ENCODE assay signal across 18 cellular contexts in the genomic region with DNA sequence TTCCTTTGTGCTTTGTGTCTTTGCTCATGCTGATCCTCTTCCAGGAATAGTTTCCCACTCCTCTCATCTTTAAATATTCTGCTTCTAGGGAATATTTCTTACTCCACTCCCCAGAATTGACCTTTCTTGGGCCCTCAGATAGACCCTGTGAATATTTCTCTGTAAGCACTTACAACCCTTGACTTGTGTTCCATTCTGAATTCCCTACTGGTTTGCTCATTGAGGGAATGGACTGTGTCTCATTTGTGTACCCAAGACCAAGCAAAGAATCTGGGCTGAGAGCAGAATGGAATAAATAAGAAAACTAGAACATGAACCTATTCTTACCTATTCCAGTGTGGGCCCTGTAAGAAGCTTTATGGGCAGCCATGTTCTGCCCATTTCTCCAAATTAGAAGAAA.
A peak's percentile ranks its signal among the peaks of the same experiment; 100 is the strongest.
DNase-seq lines count a peak whose midpoint lies in the region; FAIRE-seq and TF ChIP-seq lines count a peak whose summit lies in the region.
"Had no signal": no experiment of that assay in that cellular context is flagged by ENCODE, and none has a peak within 500 bp of the region (broad histone marks: within the 10 kb centered on the region; RNA-seq: fewer than 3 reads in every experiment).

No MANE protein-coding gene starts in this region.

- CTCF ChIA-PET in MCF 10A (lab: Yijun Ruan, JAX) (no interaction called here), endothelial cell of umbilical vein (lab: Charles Lee) (interaction anchor here (1.5 to 2.3 kb wide), 6 partner anchors 17 to 400 kb away, joined by 4 to 16 read pairs (median 9); no protein-coding TSS in a partner anchor)

- FAIRE-seq in endothelial cell of umbilical vein (lab: Jason Lieb, UNC) (no peak), D721Med (lab: Jason Lieb, UNC) (no peak)
- FAIRE-seq: GM12891 had no signal

- TF ChIP-seq RAD21 in neural cell (conservative IDR thresholded peaks at IDR 0.05), result no peak

- intact Hi-C loops in breast epithelium (cut with DNase I; ENCODE audit: low total_unique reads) (no loop called here), MCF 10A (cut with micrococcal nuclease) (no loop called here), endothelial cell of umbilical vein (cut with micrococcal nuclease) (no loop called here), uterus (cut with DNase I; ENCODE audit: low total_unique reads) (no loop called here)

- no peak for DNase-seq in breast epithelium (ENCODE audit: low spot score in 2 of 2)
- DNase-seq in MCF 10A (ENCODE audit: unreplicated experiment), result no peak
- no peak for DNase-seq in endothelial cell of umbilical vein (ENCODE audit: low read depth, low spot score)
- DNase-seq in uterus, result no peak
- DNase-seq in D721Med (ENCODE audit: insufficient read length, low spot score), result no peak
- no peak for DNase-seq in globus pallidus (ENCODE audit: low spot score)
- no peak for DNase-seq in dermis blood vessel endothelial cell
- DNase-seq: activated naive CD8-positive, alpha-beta T cell treated with anti-CD3 and anti-CD28 coated beads, Interleukin-2, amount 10 ng/mL, durations not matched to agents 7 days and 5 days; activated T-cell treated with anti-CD3 and anti-CD28 coated beads, Interleukin-2, amount 50 U/mL, for 4 hours; CD4-positive, CD25-positive, alpha-beta regulatory T cell; heart right ventricle; left cardiac atrium; MG63; naive thymus-derived CD4-positive, alpha-beta T cell; NCI-H187; NCI-H524 treated with DMSO at 0.1 percent for 48 hours had no signal

- H3K27me3 Mint-ChIP-seq in MCF 10A (ENCODE audit: insufficient read depth, unreplicated experiment), result no peaks in the 10 kb centered on the region
- H3K27me3 Mint-ChIP-seq: activated naive CD8-positive, alpha-beta T cell treated with anti-CD3 and anti-CD28 coated beads, Interleukin-2, amount 10 ng/mL, durations not matched to agents 7 days and 5 days; CD4-positive, CD25-positive, alpha-beta regulatory T cell; naive thymus-derived CD4-positive, alpha-beta T cell had no signal

- H3K4me3 Mint-ChIP-seq in MCF 10A (ENCODE audit: unreplicated experiment), result no peak overlapping the region
- H3K4me3 Mint-ChIP-seq: activated naive CD8-positive, alpha-beta T cell treated with anti-CD3 and anti-CD28 coated beads, Interleukin-2, amount 10 ng/mL, durations not matched to agents 7 days and 5 days; activated T-cell treated with anti-CD3 and anti-CD28 coated beads, Interleukin-2, amount 50 U/mL, for 4 hours; CD4-positive, CD25-positive, alpha-beta regulatory T cell; naive thymus-derived CD4-positive, alpha-beta T cell had no signal

- H3F3A ChIP-seq in neural cell (ENCODE audit: insufficient read depth, low read length, poor library complexity, severe bottlenecking), result no peaks in the 10 kb centered on the region

- no peak overlapping the region for H3K9ac ChIP-seq in endothelial cell of umbilical vein (replicated peaks; ENCODE audit: extremely low read depth, insufficient read depth, low read length)
- H3K9ac ChIP-seq in neural cell (ENCODE audit: low read length), result no peak overlapping the region

- no TSS peak for BruUV-seq in MCF 10A (replicated peaks; lab: Mats Ljungman, UMichigan)
- no TSS peak for BruUV-seq in endothelial cell of umbilical vein (replicated peaks; lab: Mats Ljungman, UMichigan)

- H4K20me1 ChIP-seq in endothelial cell of umbilical vein (replicated peaks; ENCODE audit: control insufficient read depth, extremely low read depth, insufficient read depth, low read length), result no peaks in the 10 kb centered on the region
- no peaks in the 10 kb centered on the region for H4K20me1 ChIP-seq in neural cell (ENCODE audit: insufficient read depth)

- H3K27me3 ChIP-seq in breast epithelium (no peaks in the 10 kb centered on the region), endothelial cell of umbilical vein (ENCODE audit: control insufficient read depth in 2 of 2, insufficient read depth in 2 of 2, low read length in 2 of 2) (no peaks in the 10 kb centered on the region), neural cell (ENCODE audit: insufficient read depth, low read depth, low read length) (no peaks in the 10 kb centered on the region), uterus (no peaks in the 10 kb centered on the region)
- H3K27me3 ChIP-seq: heart right ventricle, MG63 had no signal

- H3K27ac ChIP-seq in breast epithelium (peak overlapping the region; percentile 79 to 84), endothelial cell of umbilical vein (ENCODE audit: insufficient read depth, low read depth, low read length) (no peak overlapping the region), neural cell (ENCODE audit: low read length) (peak overlapping the region; percentile 27), uterus (peak overlapping the region; percentile 36 to 59)

- H3K4me1 ChIP-seq in breast epithelium (peaks cover 0 to 23% of the 10 kb centered on the region in 2 donors), endothelial cell of umbilical vein (ENCODE audit: control insufficient read depth, extremely low read depth, insufficient read depth, low read length) (peaks cover 19% of the 10 kb centered on the region), uterus (no peaks in the 10 kb centered on the region)

- H3K9me1 ChIP-seq in endothelial cell of umbilical vein (replicated peaks; ENCODE audit: control insufficient read depth, extremely low read depth, insufficient read depth, low read length), result no peaks in the 10 kb centered on the region

- peaks cover 6% of the 10 kb centered on the region for H3K36me3 Mint-ChIP-seq in MCF 10A (ENCODE audit: insufficient read depth, unreplicated experiment)

- H3K79me2 ChIP-seq in endothelial cell of umbilical vein (ENCODE audit: control insufficient read depth, insufficient read depth, low read length) (no peaks in the 10 kb centered on the region), neural cell (replicated peaks; ENCODE audit: insufficient read depth, low read length) (no peaks in the 10 kb centered on the region)

- TF ChIP-seq POLR2A in breast epithelium (IDR thresholded peaks at IDR 0.05), result no peak
- no peak for TF ChIP-seq POLR2A in endothelial cell of umbilical vein (IDR thresholded peaks at IDR 0.05; ENCODE audit: low read depth, low read length)
- TF ChIP-seq POLR2A in uterus (IDR thresholded peaks at IDR 0.05), result no peak

- H3K36me3 ChIP-seq in breast epithelium, result no peaks in the 10 kb centered on the region
- no peaks in the 10 kb centered on the region for H3K36me3 ChIP-seq in endothelial cell of umbilical vein (ENCODE audit: control insufficient read depth in 2 of 2, extremely low read depth in 1 of 2, insufficient read depth in 2 of 2, low read length in 2 of 2)
- H3K36me3 ChIP-seq in neural cell (ENCODE audit: insufficient read depth, low read length), result no peaks in the 10 kb centered on the region
- no peaks in the 10 kb centered on the region for H3K36me3 ChIP-seq in uterus

- dilution Hi-C loops in endothelial cell of umbilical vein (cut with MboI; ENCODE audit: extremely low pct_ligation_motif_present, low sequenced_read_pairs), result no loop called here

- no peak for TF ChIP-seq EP300 in neural cell (conservative IDR thresholded peaks at IDR 0.05; ENCODE audit: poor library complexity, severe bottlenecking)

- peaks cover 8 to 9% of the 10 kb centered on the region in 2 donors for H3K9me3 ChIP-seq in breast epithelium
- no peaks in the 10 kb centered on the region for H3K9me3 ChIP-seq in endothelial cell of umbilical vein (replicated peaks; ENCODE audit: control insufficient read depth, insufficient read depth, low read length)
- peaks cover 5% of the 10 kb centered on the region for H3K9me3 ChIP-seq in neural cell (ENCODE audit: low read length)
- H3K9me3 ChIP-seq in uterus, result peaks cover 0 to 5% of the 10 kb centered on the region in 2 donors

- H3K4me2 ChIP-seq in endothelial cell of umbilical vein (ENCODE audit: insufficient read depth, low read length), result peak overlapping the region; percentile 61
- H3K4me2 ChIP-seq in neural cell (ENCODE audit: low read length), result no peak overlapping the region

- no peak overlapping the region for H2AFZ ChIP-seq in endothelial cell of umbilical vein (ENCODE audit: low read depth, low read length)
- no peak overlapping the region for H2AFZ ChIP-seq in neural cell (ENCODE audit: low read depth, low read length)

- no peaks in the 10 kb centered on the region for H3K9me3 Mint-ChIP-seq in MCF 10A (ENCODE audit: unreplicated experiment)

- no peak for TF ChIP-seq CTCF in breast epithelium (IDR thresholded peaks at IDR 0.05)
- TF ChIP-seq CTCF in MCF 10A (IDR thresholded peaks at IDR 0.05; ENCODE audit: unreplicated experiment), result no peak
- no peak for TF ChIP-seq CTCF in endothelial cell of umbilical vein (IDR thresholded peaks at IDR 0.05; ENCODE audit: extremely low read depth in 1 of 2, insufficient read depth in 1 of 2, low read depth in 1 of 2, low read length in 2 of 2)
- TF ChIP-seq CTCF in neural cell (IDR thresholded peaks at IDR 0.05; ENCODE audit: poor library complexity, severe bottlenecking), result no peak
- no peak for TF ChIP-seq CTCF in uterus (IDR thresholded peaks at IDR 0.05)
- no peak for TF ChIP-seq CTCF in D721Med (IDR thresholded peaks at IDR 0.05; ENCODE audit: insufficient read depth, missing control alignments)

- H3K27ac Mint-ChIP-seq in MCF 10A (ENCODE audit: low read depth, unreplicated experiment), result no peak overlapping the region
- H3K27ac Mint-ChIP-seq: activated naive CD8-positive, alpha-beta T cell treated with anti-CD3 and anti-CD28 coated beads, Interleukin-2, amount 10 ng/mL, durations not matched to agents 7 days and 5 days; CD4-positive, CD25-positive, alpha-beta regulatory T cell had no signal

- H3K4me1 Mint-ChIP-seq in MCF 10A (ENCODE audit: insufficient read depth, unreplicated experiment), result no peaks in the 10 kb centered on the region
- H3K4me1 Mint-ChIP-seq: CD4-positive, CD25-positive, alpha-beta regulatory T cell had no signal

- H3K4me3 ChIP-seq in breast epithelium (no peak overlapping the region), endothelial cell of umbilical vein (replicated peaks in 1 of 3; ENCODE audit: insufficient read depth in 1 of 3, low read depth in 1 of 3, low read length in 3 of 3) (no peak overlapping the region), neural cell (ENCODE audit: low read length) (no peak overlapping the region), uterus (no peak overlapping the region)
- H3K4me3 ChIP-seq: heart right ventricle, MG63 had no signal

- H3K9me2 ChIP-seq in neural cell (ENCODE audit: insufficient read depth, low read length), result no peaks in the 10 kb centered on the region

- POLR2A ChIA-PET in MCF 10A (lab: Yijun Ruan, JAX), result no interaction called here
- POLR2A ChIA-PET in endothelial cell of umbilical vein (lab: Charles Lee), result no interaction called here

TF ChIP-seq in endothelial cell of umbilical vein, 7 proteins besides CTCF, POLR2A, EP300 and RAD21 (continues in another document):
- TF ChIP-seq JUN (IDR thresholded peaks at IDR 0.05; ENCODE audit: borderline replicate concordance, insufficient read depth, insufficient read length, low read depth), result no peak
- no peak for TF ChIP-seq FOS (IDR thresholded peaks at IDR 0.05; ENCODE audit: borderline replicate concordance, insufficient read depth, low read length)
- TF ChIP-seq POLR2AphosphoS5 (IDR thresholded peaks at IDR 0.05; ENCODE audit: insufficient read depth, low read depth, low read length), result no peak

TF ChIP-seq in neural cell, 6 proteins besides CTCF, POLR2A, EP300 and RAD21 (continues in another document):
- no peak for TF ChIP-seq EZH2 (IDR thresholded peaks at IDR 0.05; ENCODE audit: borderline replicate concordance, insufficient read depth, low read length, poor library complexity, severe bottlenecking)
